ENCODE assay signal across 8 cellular contexts in genomic region chr1:207644852-207645631, GRCh38. TPM values are rescaled to one million over a fixed set of nuclear protein-coding genes. Genes with fewer than 3 reads are reported as not detected.
DNase-seq lines count a peak whose midpoint lies in the region; TF ChIP-seq lines count a peak whose summit lies in the region.

TSS of gene CR1L (plus strand) at chr1:207645133. CDS start at chr1:207645234, 101 bp downstream.

- H3K27ac Mint-ChIP-seq in HFFc6: no peak within 1 kb of the TSS

- H3K36me3 Mint-ChIP-seq in HFFc6 (ENCODE audit: low read depth): no peaks in the 10 kb centered on the region

- peak; percentile 36 for DNase-seq in G401 (ENCODE audit: low spot score)
- DNase-seq in HFFc6: peak; percentile 35
- peak; percentile 63 for DNase-seq in NCI-H510A (lab: John Stamatoyannopoulos, UW)
- peak; percentile 60 for DNase-seq in activated T-cell treated with anti-CD3 and anti-CD28 coated beads for 24 hours (ENCODE audit: low read depth)
- DNase-seq in erythroblast (lab: John Stamatoyannopoulos, UW): peak; percentile 98 to 99
- DNase-seq in stimulated activated CD8-positive, alpha-beta memory T cell treated with anti-CD3 and anti-CD28 coated beads, Interleukin-7, amount 100 ng/mL, for 1 hour (ENCODE audit: low read depth in 2 of 2): peak; percentile 23 to 36
- DNase-seq in SIG-M5 (lab: John Stamatoyannopoulos, UW): no peak

- no peaks in the 10 kb centered on the region for H3K27me3 ChIP-seq in muscle layer of colon (ENCODE audit: control insufficient read depth in 1 of 2, insufficient read depth in 2 of 2, low read length in 2 of 2)

- H3K4me3 Mint-ChIP-seq in HFFc6: peak within 1 kb of the TSS; percentile 86

- H3K36me3 ChIP-seq in muscle layer of colon (ENCODE audit: insufficient read depth, low read length): no peaks in the 10 kb centered on the region

- H3K4me1 ChIP-seq in muscle layer of colon (ENCODE audit: insufficient read depth, low read length): peaks cover 6% of the 10 kb centered on the region

- H3K9ac ChIP-seq in muscle layer of colon (ENCODE audit: low read length): no peak within 1 kb of the TSS

- H3K27me3 Mint-ChIP-seq in HFFc6 (ENCODE audit: insufficient read depth): peaks cover 25% of the 10 kb centered on the region

- no peak within 1 kb of the TSS for H3K27ac ChIP-seq in muscle layer of colon (ENCODE audit: low read depth, low read length)

- no peak for TF ChIP-seq CTCF in HFFc6 (IDR thresholded peaks at IDR 0.05)

- in situ Hi-C loops in G401 (cut with HindIII; ENCODE audit: low sequenced_read_pairs): no loop called here

- H3K4me3 ChIP-seq in muscle layer of colon (ENCODE audit: low read depth in 1 of 2, low read length in 2 of 2): peak within 1 kb of the TSS; percentile 68 to 75

- peaks cover 7% of the 10 kb centered on the region for H3K4me1 Mint-ChIP-seq in HFFc6 (ENCODE audit: low read depth)

- no peaks in the 10 kb centered on the region for H3K9me3 ChIP-seq in muscle layer of colon (ENCODE audit: low read length)

- H3K9me3 Mint-ChIP-seq in HFFc6: no peaks in the 10 kb centered on the region

- peak; percentile 91 for TF ChIP-seq POLR2A in erythroblast (IDR thresholded peaks at IDR 0.05; ENCODE audit: low read length)

RNA-seq across cellular contexts. Expression of gene CR1L, which starts in this region (rescaled TPM):
- total RNA-seq in G401 (2014; rRNA removed; shearing (Covaris generic)): not detected in 2 replicates
- not detected for total RNA-seq in HFFc6 (2021; fragmentation: NEBNext Ultra II Directional; extraction: Animal tissue kit (Norgen Biotek cat#: 25700))

Comparison
In these comparisons a context has a peak if more than half of its experiments do, and no peak if none do; other contexts are left out.
1. Peak in DNase-seq in G401; RNA of the gene not detected or under 1 TPM.
2. Peak in DNase-seq in HFFc6; RNA of the gene not detected or under 1 TPM.